8 cellular contexts compared by ENCODE assay signal in the genomic region with DNA sequence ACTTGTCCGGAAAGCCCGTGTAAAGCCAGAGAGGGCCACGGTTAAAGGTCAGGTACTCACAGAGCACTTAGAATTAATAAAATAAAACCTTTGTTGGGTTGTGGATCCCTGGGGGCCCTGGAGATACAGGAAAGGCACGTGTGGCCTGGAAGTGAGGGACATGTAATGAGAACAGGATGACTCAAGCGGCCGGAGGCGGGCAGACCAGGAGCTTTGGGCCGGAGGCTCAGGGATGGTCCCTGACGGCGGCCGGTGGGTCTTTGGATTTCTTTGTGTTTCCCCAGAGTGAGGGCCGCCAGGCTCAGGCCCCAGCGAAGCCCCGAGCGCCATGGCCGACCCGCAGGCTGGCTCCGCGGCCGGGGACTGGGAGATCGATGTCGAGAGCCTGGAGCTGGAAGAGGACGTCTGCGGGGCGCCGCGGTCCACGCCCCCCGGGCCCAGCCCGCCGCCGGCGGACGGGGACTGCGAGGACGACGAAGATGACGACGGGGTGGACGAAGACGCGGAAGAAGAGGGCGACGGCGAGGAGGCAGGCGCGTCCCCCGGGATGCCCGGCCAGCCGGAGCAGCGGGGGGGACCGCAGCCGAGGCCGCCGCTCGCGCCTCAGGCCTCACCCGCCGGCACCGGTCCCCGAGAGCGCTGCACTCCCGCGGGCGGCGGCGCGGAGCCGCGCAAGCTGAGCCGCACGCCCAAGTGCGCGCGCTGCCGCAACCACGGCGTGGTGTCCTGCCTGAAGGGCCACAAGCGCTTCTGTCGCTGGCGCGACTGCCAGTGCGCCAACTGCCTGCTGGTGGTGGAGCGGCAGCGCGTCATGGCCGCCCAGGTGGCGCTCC. TPM values are rescaled to one million over a fixed set of nuclear protein-coding genes. Genes with fewer than 3 reads are reported as not detected.
A peak's percentile ranks its signal among the peaks of the same experiment; 100 is the strongest.
DNase-seq lines count a peak whose midpoint lies in the region; ATAC-seq, FAIRE-seq and TF ChIP-seq lines count a peak whose summit lies in the region.

No MANE protein-coding gene starts in this region.

- H3K36me3 ChIP-seq in heart right ventricle (no peaks in the 10 kb centered on the region), rectal smooth muscle tissue (ENCODE audit: control insufficient read depth, insufficient read depth, low read length) (no peaks in the 10 kb centered on the region), brain microvascular endothelial cell (replicated peaks) (no peaks in the 10 kb centered on the region)

- intact Hi-C loops in heart right ventricle (cut with DNase I): no loop called here

- DNase-seq in stimulated activated CD4-positive, alpha-beta T cell treated with anti-CD3 and anti-CD28 coated beads, Interleukin-1b, Interleukin-23, amount 100 ng/mL, for 48 hours: peak; percentile 43
- DNase-seq in stimulated activated CD4-positive, alpha-beta T cell treated with anti-CD3 and anti-CD28 coated beads, Interleukin-4, amount 100 ng/mL, for 1 hour: no peak
- DNase-seq in RWPE1 (ENCODE audit: low spot score) (no peak), heart right ventricle (peak in 1 of 2 donors; percentile 42), brain microvascular endothelial cell (no peak), urothelium cell line (ENCODE audit: low spot score) (no peak), 8988T (no peak)

- H3K4me1 ChIP-seq in heart right ventricle (peaks cover 0 to 52% (median 40%) of the 10 kb centered on the region in 9 donors), rectal smooth muscle tissue (ENCODE audit: control insufficient read depth, insufficient read depth, low read length) (no peaks in the 10 kb centered on the region)

- FAIRE-seq in urothelium cell line (lab: Jason Lieb, UNC): no peak

- in situ Hi-C loops in brain microvascular endothelial cell (cut with HindIII; ENCODE audit: low pct_ligation_motif_present, low sequenced_read_pairs): no loop called here

- WGBS in heart right ventricle, 2 donors: 6 to 8% methylated on average over 68 to 88 of the region's 88 CpGs

- H3K27ac ChIP-seq in RWPE1 (no peak overlapping the region), heart right ventricle (no peak overlapping the region), rectal smooth muscle tissue (ENCODE audit: low read depth, low read length) (no peak overlapping the region), brain microvascular endothelial cell (no peak overlapping the region)

- peak overlapping the region in 9 of 10 donors; percentile 4 to 48 (median 32) for H3K4me3 ChIP-seq in heart right ventricle
- H3K4me3 ChIP-seq in rectal smooth muscle tissue (ENCODE audit: low read length): peak overlapping the region; percentile 53
- H3K4me3 ChIP-seq in brain microvascular endothelial cell (ENCODE audit: low read depth, low read length): no peak overlapping the region

- no peaks in the 10 kb centered on the region for H3K9me3 ChIP-seq in heart right ventricle

- POLR2A ChIA-PET in RWPE1 (lab: Yijun Ruan, JAX; ENCODE audit: low non-redundant PET): no interaction called here

- TF ChIP-seq CTCF in RWPE1 (conservative IDR thresholded peaks at IDR 0.05; ENCODE audit: low read depth) (0 out of 2 replicates have a peak, but pooled peaks have one; percentile 15), heart right ventricle (IDR thresholded peaks at IDR 0.05) (peak in 2 of 9 donors; percentile 13 to 39), brain microvascular endothelial cell (IDR thresholded peaks at IDR 0.05; ENCODE audit: low read depth, low read length, missing control alignments) (no peak)

- H3K27me3 ChIP-seq in heart right ventricle (peaks cover 39 to 100% (median 100%) of the 10 kb centered on the region in 7 donors), rectal smooth muscle tissue (ENCODE audit: control insufficient read depth, insufficient read depth, low read length) (peaks cover 47% of the 10 kb centered on the region), brain microvascular endothelial cell (replicated peaks) (peaks cover 72% of the 10 kb centered on the region)

- CTCF ChIA-PET in RWPE1 (lab: Yijun Ruan, JAX): interaction anchor here (0.6 kb wide), 1 partner anchor 292 kb away, joined by 3 read pairs; no protein-coding TSS in a partner anchor

- no peak overlapping the region for H3K9ac ChIP-seq in rectal smooth muscle tissue (ENCODE audit: low read length)

- ATAC-seq in heart right ventricle: peak in 5 of 8 donors; percentile 12 to 45 (median 36)

RNA-seq across cellular contexts. Expression of a gene that starts 1.3 kb away (rescaled TPM):
- total RNA-seq in heart right ventricle: under 1 TPM in 5 of 10 donors, not detected in 5; 0.20 to 0.30 (median 0.28) TPM
- under 1 TPM; 0.03 to 0.22 TPM for polyA plus RNA-seq in heart right ventricle
